Comparison of ENCODE assay signal across 16 cellular contexts in the genomic region with DNA sequence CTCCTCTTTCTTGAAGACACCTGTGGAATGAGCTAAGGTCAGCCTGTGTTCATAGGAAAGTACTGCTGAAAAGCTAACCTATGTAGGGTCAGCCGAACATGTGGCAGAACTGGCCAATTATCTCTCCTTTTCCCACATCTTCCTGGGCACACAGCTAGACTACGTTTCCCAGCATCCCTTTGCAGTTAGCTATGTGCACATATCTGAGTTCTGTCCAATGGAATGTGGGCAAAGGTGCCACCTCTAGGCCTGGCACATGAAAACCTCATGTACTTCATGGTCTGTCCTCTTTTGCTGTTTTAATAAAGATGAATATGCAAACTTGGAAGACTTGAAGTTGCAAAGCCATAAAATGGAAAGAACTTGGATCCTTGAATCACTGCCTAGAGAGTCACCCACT.
DNase-seq lines count a peak whose midpoint lies in the region; ATAC-seq and TF ChIP-seq lines count a peak whose summit lies in the region.
"Had no signal": no experiment of that assay in that cellular context is flagged by ENCODE, and none has a peak within 500 bp of the region (broad histone marks: within the 10 kb centered on the region; RNA-seq: fewer than 3 reads in every experiment).

No MANE protein-coding gene starts in this region.

- H3K36me3 ChIP-seq in SK-N-SH (replicated peaks in 1 of 2; ENCODE audit: control insufficient read depth in 1 of 2, insufficient read depth in 2 of 2, low read length in 1 of 2) (no peaks in the 10 kb centered on the region), vagina (no peaks in the 10 kb centered on the region), transverse colon (no peaks in the 10 kb centered on the region)

- H3K27ac ChIP-seq in SK-N-SH (ENCODE audit: low read depth in 2 of 2, low read length in 1 of 2) (no peak overlapping the region), vagina (peak overlapping the region; percentile 88), transverse colon (no peak overlapping the region)
- H3K27ac ChIP-seq: KMS-11 had no signal

- H3K4me2 ChIP-seq in SK-N-SH, result no peak overlapping the region
- H3K4me2 ChIP-seq: KMS-11 had no signal

- POLR2A ChIA-PET in SK-N-SH (lab: Yijun Ruan, JAX), result no interaction called here
- POLR2A ChIA-PET in activated CD4-positive, alpha-beta memory T cell treated with anti-CD3 and anti-CD28 coated beads, Interleukin-2, amount 10 ng/mL, durations not matched to agents 7 days and 5 days (lab: Charles Lee), result no interaction called here

- H3K4me1 ChIP-seq in SK-N-SH (ENCODE audit: control insufficient read depth in 1 of 2, insufficient read depth in 2 of 2, low read depth in 1 of 2, low read length in 1 of 2) (peaks cover 0 to 22% of the 10 kb centered on the region in 2 experiments; a peak in 2 of 4 replicates), vagina (peaks cover 38% of the 10 kb centered on the region), transverse colon (peaks cover 0 to 15% (median 2%) of the 10 kb centered on the region in 4 donors)

- H3K36me3 Mint-ChIP-seq in activated CD4-positive, alpha-beta memory T cell treated with anti-CD3 and anti-CD28 coated beads, Interleukin-2, amount 10 ng/mL, durations not matched to agents 7 days and 5 days (ENCODE audit: low read depth), result no peaks in the 10 kb centered on the region
- H3K36me3 Mint-ChIP-seq in type B pancreatic cell, result no peaks in the 10 kb centered on the region

- no peak overlapping the region for H3K9ac ChIP-seq in SK-N-SH
- H3K9ac ChIP-seq: KMS-11 had no signal

- in situ Hi-C loops in transverse colon (cut with MboI; ENCODE audit: low pct_ligation_motif_present in 1 of 4, low pct_unique_long_range_greater_than_20kb in 1 of 4, low sequenced_read_pairs in 3 of 4), result no loop called here

- H3K4me1 Mint-ChIP-seq in activated CD4-positive, alpha-beta memory T cell treated with anti-CD3 and anti-CD28 coated beads, Interleukin-2, amount 10 ng/mL, durations not matched to agents 7 days and 5 days, result no peaks in the 10 kb centered on the region
- peaks cover 12% of the 10 kb centered on the region for H3K4me1 Mint-ChIP-seq in type B pancreatic cell (ENCODE audit: unreplicated experiment)

- no peak overlapping the region for H3K4me3 ChIP-seq in SK-N-SH (ENCODE audit: low read depth in 2 of 2, low read length in 1 of 2)
- H3K4me3 ChIP-seq in vagina, result no peak overlapping the region
- no peak overlapping the region for H3K4me3 ChIP-seq in transverse colon

- no peak for TF ChIP-seq CTCF in SK-N-SH (IDR thresholded peaks at IDR 0.05)
- TF ChIP-seq CTCF in vagina (IDR thresholded peaks at IDR 0.05), result no peak
- TF ChIP-seq CTCF in type B pancreatic cell (conservative IDR thresholded peaks at IDR 0.05), result no peak
- no peak for TF ChIP-seq CTCF in transverse colon (IDR thresholded peaks at IDR 0.05)

- H3K27me3 Mint-ChIP-seq in activated CD4-positive, alpha-beta memory T cell treated with anti-CD3 and anti-CD28 coated beads, Interleukin-2, amount 10 ng/mL, durations not matched to agents 7 days and 5 days, result no peaks in the 10 kb centered on the region
- no peaks in the 10 kb centered on the region for H3K27me3 Mint-ChIP-seq in type B pancreatic cell

- no peak overlapping the region for H2AFZ ChIP-seq in SK-N-SH (ENCODE audit: low read depth)

- H3K27me3 ChIP-seq in SK-N-SH (ENCODE audit: insufficient read depth) (no peaks in the 10 kb centered on the region), vagina (no peaks in the 10 kb centered on the region), transverse colon (no peaks in the 10 kb centered on the region)

- no peaks in the 10 kb centered on the region for H3K9me2 ChIP-seq in SK-N-SH

- 80% methylated on average over 2 of the region's 2 CpGs for WGBS in SK-N-SH (ENCODE audit: low lambda C conversion rate)
- WGBS in transverse colon (ENCODE audit: low coverage in 1 of 2), 2 donors, result 73 to 76% methylated on average over 2 of the region's 2 CpGs

- intact Hi-C loops in vagina (cut with DNase I) (no loop called here), transverse colon (cut with DNase I; ENCODE audit: low total_unique reads) (no loop called here)

- no peaks in the 10 kb centered on the region for H3K9me3 ChIP-seq in SK-N-SH
- no peaks in the 10 kb centered on the region for H3K9me3 ChIP-seq in vagina
- no peaks in the 10 kb centered on the region for H3K9me3 ChIP-seq in transverse colon

- DNase-seq in SK-N-SH (no peak), SW480 (ENCODE audit: low spot score) (peak; percentile 30), kidney glomerular epithelial cell (lab: John Stamatoyannopoulos, UW) (peak; percentile 70), vagina (ENCODE audit: extremely low spot score in 2 of 2) (no peak), type B pancreatic cell (ENCODE audit: extremely low spot score, unreplicated experiment) (no peak), transverse colon (no peak)
- DNase-seq in activated CD4-positive, alpha-beta memory T cell treated with anti-CD3 and anti-CD28 coated beads, Interleukin-2, amount 10 ng/mL, durations not matched to agents 7 days and 5 days, result no peak
- DNase-seq: activated effector memory CD4-positive, alpha-beta T cell treated with Interleukin-2 at 50 U/mL for 16 hours; left colon; NCI-H1436 treated with DMSO at 0.1 percent for 48 hours; T1000 had no signal

- H3K4me3 Mint-ChIP-seq in activated CD4-positive, alpha-beta memory T cell treated with anti-CD3 and anti-CD28 coated beads, Interleukin-2, amount 10 ng/mL, durations not matched to agents 7 days and 5 days, result no peak overlapping the region
- no peak overlapping the region for H3K4me3 Mint-ChIP-seq in type B pancreatic cell
- H3K4me3 Mint-ChIP-seq: activated CD8-positive, alpha-beta T cell treated with anti-CD3 and anti-CD28 coated beads, Interleukin-2, amount 10 ng/mL, durations not matched to agents 7 days and 5 days; nephron progenitor cell; stimulated activated naive CD8-positive, alpha-beta T cell treated with anti-CD3 and anti-CD28 coated beads, Interleukin-15, Interleukin-2, amounts not matched to agents 100 ng/mL and 50 ng/mL, for 24 hours had no signal

- ATAC-seq in SK-N-SH treated with all-trans-retinoic acid at 6 μM for 48 hours, result peak; percentile 35; the same call in 2 of the 3 replicates
- ATAC-seq: left colon had no signal

- no peak for TF ChIP-seq POLR2A in vagina (IDR thresholded peaks at IDR 0.05)
- TF ChIP-seq POLR2A in transverse colon (IDR thresholded peaks at IDR 0.05), result no peak

- TF ChIP-seq RAD21 in SK-N-SH (IDR thresholded peaks at IDR 0.05; ENCODE audit: low read length), result no peak

- CTCF ChIA-PET in SK-N-SH (lab: Yijun Ruan, JAX), result interaction anchor here (0.8 to 4.3 kb wide), 41 partner anchors 9 to 1157 kb away, joined by 3 to 39 read pairs (median 5); no protein-coding TSS in a partner anchor
- CTCF ChIA-PET in activated CD4-positive, alpha-beta memory T cell treated with anti-CD3 and anti-CD28 coated beads, Interleukin-2, amount 10 ng/mL, durations not matched to agents 7 days and 5 days (lab: Charles Lee), result interaction anchor here (0.8 to 2.4 kb wide), 9 partner anchors 9 to 237 kb away, joined by 3 to 18 read pairs (median 4); no protein-coding TSS in a partner anchor

- no peaks in the 10 kb centered on the region for H3K9me3 Mint-ChIP-seq in activated CD4-positive, alpha-beta memory T cell treated with anti-CD3 and anti-CD28 coated beads, Interleukin-2, amount 10 ng/mL, durations not matched to agents 7 days and 5 days
- H3K9me3 Mint-ChIP-seq in type B pancreatic cell, result no peaks in the 10 kb centered on the region
- H3K9me3 Mint-ChIP-seq: nephron progenitor cell; stimulated activated naive CD8-positive, alpha-beta T cell treated with anti-CD3 and anti-CD28 coated beads, Interleukin-15, Interleukin-2, amounts not matched to agents 100 ng/mL and 50 ng/mL, for 24 hours had no signal

- TF ChIP-seq EP300 in SK-N-SH (IDR thresholded peaks at IDR 0.05; ENCODE audit: borderline replicate concordance in 1 of 2, low read depth in 1 of 2, low read length in 1 of 2), result no peak
- TF ChIP-seq EP300 in transverse colon (IDR thresholded peaks at IDR 0.05; ENCODE audit: low read depth), result no peak

- H4K20me1 ChIP-seq in SK-N-SH (ENCODE audit: insufficient read depth), result no peaks in the 10 kb centered on the region

- H3K27ac Mint-ChIP-seq in activated CD4-positive, alpha-beta memory T cell treated with anti-CD3 and anti-CD28 coated beads, Interleukin-2, amount 10 ng/mL, durations not matched to agents 7 days and 5 days, result no peak overlapping the region
- no peak overlapping the region for H3K27ac Mint-ChIP-seq in type B pancreatic cell
- H3K27ac Mint-ChIP-seq: activated CD8-positive, alpha-beta T cell treated with anti-CD3 and anti-CD28 coated beads, Interleukin-2, amount 10 ng/mL, durations not matched to agents 7 days and 5 days; nephron progenitor cell; stimulated activated naive CD8-positive, alpha-beta T cell treated with anti-CD3 and anti-CD28 coated beads, Interleukin-15, Interleukin-2, amounts not matched to agents 100 ng/mL and 50 ng/mL, for 24 hours had no signal

- no peaks in the 10 kb centered on the region for H3F3A ChIP-seq in SK-N-SH (replicated peaks; ENCODE audit: insufficient read depth)

- no peaks in the 10 kb centered on the region for H3K79me2 ChIP-seq in SK-N-SH (ENCODE audit: insufficient read depth)

TF ChIP-seq in SK-N-SH treated with all-trans-retinoic acid at 6 μM for 48 hours, 23 proteins besides CTCF, POLR2A, EP300 and RAD21 (continues in another document):
- TF ChIP-seq TCF4 (CRISPR knock-in tag; IDR thresholded peaks at IDR 0.05; ENCODE audit: borderline replicate concordance), result no peak
- no peak for TF ChIP-seq BACH2 (CRISPR knock-in tag; IDR thresholded peaks at IDR 0.05; ENCODE audit: borderline replicate concordance)

TF ChIP-seq in SK-N-SH, 30 proteins besides CTCF, POLR2A, EP300 and RAD21 (continues in another document):
- TF ChIP-seq SIN3A (IDR thresholded peaks at IDR 0.05; ENCODE audit: borderline replicate concordance, low read depth, low read length), result no peak
- TF ChIP-seq JUND (IDR thresholded peaks at IDR 0.05), result no peak
- TF ChIP-seq SMC3 (IDR thresholded peaks at IDR 0.05; ENCODE audit: low read depth, low read length), result no peak
- TF ChIP-seq TCF12 (IDR thresholded peaks at IDR 0.05), result no peak
- TF ChIP-seq CHD2 (IDR thresholded peaks at IDR 0.05; ENCODE audit: low read length, partially characterized antibody), result no peak
- no peak for TF ChIP-seq USF1 (IDR thresholded peaks at IDR 0.05; ENCODE audit: borderline replicate concordance, low read depth)
- no peak for TF ChIP-seq FOXJ3 (CRISPR knock-in tag; IDR thresholded peaks at IDR 0.05)
- no peak for TF ChIP-seq GATA2 (CRISPR knock-in tag; IDR thresholded peaks at IDR 0.05)
- TF ChIP-seq FOSL2 (IDR thresholded peaks at IDR 0.05; ENCODE audit: borderline replicate concordance, low read depth), result no peak

Comparison
In these comparisons a context has a peak if more than half of its experiments do, and no peak if none do; other contexts are left out.
1. DNase-seq: peak in SW480 (single experiment) and kidney glomerular epithelial cell (single experiment); none in SK-N-SH (single experiment), vagina (0 of 2), activated CD4-positive, alpha-beta memory T cell treated with anti-CD3 and anti-CD28 coated beads, Interleukin-2, amount 10 ng/mL, durations not matched to agents 7 days and 5 days (single experiment), type B pancreatic cell (single experiment) and transverse colon (single experiment).